In genomic region chr18:79394438-79395307, GRCh38 we compare ENCODE assay signal across 8 cellular contexts. TPM values are rescaled to one million over a fixed set of nuclear protein-coding genes. Genes with fewer than 3 reads are reported as not detected.
A peak's percentile ranks its signal among the peaks of the same experiment; 100 is the strongest.
DNase-seq lines count a peak whose midpoint lies in the region; ATAC-seq, FAIRE-seq and TF ChIP-seq lines count a peak whose summit lies in the region.

No MANE protein-coding gene starts in this region.

- peak overlapping the region; percentile 58; the same call in 1 of the 2 replicates for H3K9ac ChIP-seq in DND-41 (ENCODE audit: low read depth, low read length)

- H3K4me3 Mint-ChIP-seq in activated T-helper 1 cell treated with anti-CD3 and anti-CD28 coated beads, Interleukin-12 subunit alpha, Interleukin-12 subunit beta, Interleukin-2, Interleukin-4 antibody, amounts not matched to agents 30 ng/mL and 10 ng/mL and 1 ng/mL, durations not matched to agents 14 hours and 24 hours and 36 hours: peak overlapping the region; percentile 82

- TF ChIP-seq POLR2A in prostate gland (IDR thresholded peaks at IDR 0.05): no peak

- peak overlapping the region; percentile 88 for H3K4me2 ChIP-seq in DND-41 (ENCODE audit: insufficient read depth, low read length)

- H3K36me3 Mint-ChIP-seq in activated T-helper 1 cell treated with anti-CD3 and anti-CD28 coated beads, Interleukin-12 subunit alpha, Interleukin-12 subunit beta, Interleukin-2, Interleukin-4 antibody, amounts not matched to agents 30 ng/mL and 10 ng/mL and 1 ng/mL, durations not matched to agents 14 hours and 24 hours and 36 hours (ENCODE audit: low read depth): peaks cover 8% of the 10 kb centered on the region

- H3K79me2 ChIP-seq in DND-41 (ENCODE audit: insufficient read depth, low read length): no peaks in the 10 kb centered on the region

- TF ChIP-seq CTCF in DND-41 (IDR thresholded peaks at IDR 0.05; ENCODE audit: borderline replicate concordance, extremely low read depth, low read length, poor library complexity, severe bottlenecking) (no peak), foreskin keratinocyte (conservative IDR thresholded peaks at IDR 0.05) (no peak), prostate gland (IDR thresholded peaks at IDR 0.05) (no peak), D721Med (IDR thresholded peaks at IDR 0.05; ENCODE audit: insufficient read depth, missing control alignments) (no peak)

- no peak for ATAC-seq in DND-41 (ENCODE audit: insufficient read depth, low read depth)
- peak; percentile 3 for ATAC-seq in foreskin keratinocyte
- peak; percentile 44 for ATAC-seq in aorta (ENCODE audit: low FRiP score)

- peak overlapping the region; percentile 85 for H3K27ac Mint-ChIP-seq in activated T-helper 1 cell treated with anti-CD3 and anti-CD28 coated beads, Interleukin-12 subunit alpha, Interleukin-12 subunit beta, Interleukin-2, Interleukin-4 antibody, amounts not matched to agents 30 ng/mL and 10 ng/mL and 1 ng/mL, durations not matched to agents 14 hours and 24 hours and 36 hours

- H3K36me3 ChIP-seq in DND-41 (ENCODE audit: insufficient read depth, low read length): no peaks in the 10 kb centered on the region
- no peaks in the 10 kb centered on the region for H3K36me3 ChIP-seq in prostate gland
- no peaks in the 10 kb centered on the region for H3K36me3 ChIP-seq in aorta (ENCODE audit: control insufficient read depth in 1 of 2, insufficient read depth in 2 of 2, low read length in 1 of 2)

- no peak overlapping the region for H2AFZ ChIP-seq in DND-41 (ENCODE audit: low read depth, low read length)

- WGBS in prostate gland: 3% methylated on average over 40 of the region's 79 CpGs
- WGBS in aorta, 2 donors: 1% methylated on average over 69 to 79 of the region's 79 CpGs

- no peaks in the 10 kb centered on the region for H4K20me1 ChIP-seq in DND-41 (ENCODE audit: insufficient read depth, low read length)

- FAIRE-seq in D721Med (lab: Jason Lieb, UNC): no peak

- DNase-seq in DND-41: no peak
- peak; percentile 66 for DNase-seq in NCI-H1048 (lab: John Stamatoyannopoulos, UW)
- peak; percentile 25 for DNase-seq in activated T-helper 1 cell treated with anti-CD3 and anti-CD28 coated beads, Interleukin-12 subunit alpha, Interleukin-12 subunit beta, Interleukin-2, Interleukin-4 antibody, amounts not matched to agents 30 ng/mL and 10 ng/mL and 1 ng/mL, durations not matched to agents 14 hours and 24 hours and 36 hours (ENCODE audit: low spot score)
- DNase-seq in foreskin keratinocyte: peak in 1 of 2 donors; percentile 40
- DNase-seq in prostate gland (ENCODE audit: low spot score): no peak
- DNase-seq in aorta: peak; percentile 69 to 87
- DNase-seq in COLO829 (ENCODE audit: low spot score): no peak
- DNase-seq in D721Med (ENCODE audit: insufficient read length, low spot score): no peak

- no peaks in the 10 kb centered on the region for H3K9me3 Mint-ChIP-seq in activated T-helper 1 cell treated with anti-CD3 and anti-CD28 coated beads, Interleukin-12 subunit alpha, Interleukin-12 subunit beta, Interleukin-2, Interleukin-4 antibody, amounts not matched to agents 30 ng/mL and 10 ng/mL and 1 ng/mL, durations not matched to agents 14 hours and 24 hours and 36 hours

- H3K9me3 ChIP-seq in DND-41 (ENCODE audit: insufficient read depth, low read length, severe bottlenecking) (no peaks in the 10 kb centered on the region), prostate gland (no peaks in the 10 kb centered on the region), aorta (ENCODE audit: control insufficient read depth, low read length) (no peaks in the 10 kb centered on the region)

- H3K4me1 ChIP-seq in DND-41 (ENCODE audit: insufficient read depth, low read length): peaks cover 44% of the 10 kb centered on the region
- peaks cover 4% of the 10 kb centered on the region for H3K4me1 ChIP-seq in foreskin keratinocyte
- peaks cover 3% of the 10 kb centered on the region for H3K4me1 ChIP-seq in prostate gland (replicated peaks)
- H3K4me1 ChIP-seq in aorta (ENCODE audit: control insufficient read depth in 1 of 2, insufficient read depth in 2 of 2, low read length in 2 of 2): no peaks in the 10 kb centered on the region

- intact Hi-C loops in activated T-helper 1 cell treated with anti-CD3 and anti-CD28 coated beads, Interleukin-12 subunit alpha, Interleukin-12 subunit beta, Interleukin-2, Interleukin-4 antibody, amounts not matched to agents 30 ng/mL and 10 ng/mL and 1 ng/mL, durations not matched to agents 14 hours and 24 hours and 36 hours (cut with micrococcal nuclease): loop anchor here (1.0 to 10.0 kb wide), 9 partner anchors 12 to 640 kb away; partner anchors contain the start of genes ATP9B, CTDP1, RBFA and SLC66A2
- intact Hi-C loops in prostate gland (cut with DNase I): loop anchor here (5.0 kb wide), 1 partner anchor 133 kb away; no protein-coding TSS in a partner anchor
- intact Hi-C loops in aorta (cut with DNase I): loop anchor here (5.0 to 10.0 kb wide), 2 partner anchors 60 to 638 kb away; partner anchors contain the start of gene RBFA (in 1 of the 2)

- peaks cover 18% of the 10 kb centered on the region for H3K27me3 Mint-ChIP-seq in activated T-helper 1 cell treated with anti-CD3 and anti-CD28 coated beads, Interleukin-12 subunit alpha, Interleukin-12 subunit beta, Interleukin-2, Interleukin-4 antibody, amounts not matched to agents 30 ng/mL and 10 ng/mL and 1 ng/mL, durations not matched to agents 14 hours and 24 hours and 36 hours (ENCODE audit: insufficient read depth)

- no peak overlapping the region for H3K27ac ChIP-seq in DND-41 (ENCODE audit: low read length)
- peak overlapping the region; percentile 57 for H3K27ac ChIP-seq in foreskin keratinocyte
- peak overlapping the region; percentile 68 to 75 for H3K27ac ChIP-seq in prostate gland
- peak overlapping the region; percentile 97 for H3K27ac ChIP-seq in aorta (ENCODE audit: low read depth in 1 of 2, low read length in 2 of 2)

- H3K27me3 ChIP-seq in DND-41 (ENCODE audit: insufficient read depth, low read length, poor library complexity) (peaks cover 17% of the 10 kb centered on the region), foreskin keratinocyte (peaks cover 38% of the 10 kb centered on the region), prostate gland (replicated peaks; ENCODE audit: insufficient read depth) (no peaks in the 10 kb centered on the region), aorta (ENCODE audit: control insufficient read depth in 1 of 2, insufficient read depth in 2 of 2, low read length in 1 of 2) (no peaks in the 10 kb centered on the region)

- H3K4me3 ChIP-seq in DND-41 (ENCODE audit: low read depth in 1 of 2, low read length in 2 of 2) (peak overlapping the region; percentile 20 to 57; a peak in 3 of 4 replicates), prostate gland (peak overlapping the region; percentile 45 to 54), aorta (ENCODE audit: low read length in 2 of 2) (peak overlapping the region; percentile 34 to 81)

- peaks cover 24% of the 10 kb centered on the region for H3K4me1 Mint-ChIP-seq in activated T-helper 1 cell treated with anti-CD3 and anti-CD28 coated beads, Interleukin-12 subunit alpha, Interleukin-12 subunit beta, Interleukin-2, Interleukin-4 antibody, amounts not matched to agents 30 ng/mL and 10 ng/mL and 1 ng/mL, durations not matched to agents 14 hours and 24 hours and 36 hours (ENCODE audit: low read depth)

RNA-seq across cellular contexts. Expression of gene NFATC1, which starts 1.1 kb away (rescaled TPM):
- total RNA-seq in activated T-helper 1 cell treated with anti-CD3 and anti-CD28 coated beads, Interleukin-12 subunit alpha, Interleukin-12 subunit beta, Interleukin-2, Interleukin-4 antibody, amounts not matched to agents 30 ng/mL and 10 ng/mL and 1 ng/mL, durations not matched to agents 14 hours and 24 hours and 36 hours: 102 and 103 TPM in 2 replicates
- total RNA-seq in foreskin keratinocyte (4.4 and 7.3 TPM in 2 replicates), prostate gland (10 to 100 TPM; 16.8 to 24.6 TPM), aorta (10 to 100 TPM; 37.2 to 39.2 TPM)
- polyA plus RNA-seq in foreskin keratinocyte (4.3 and 6.8 TPM in 2 replicates), aorta (1 to 10 TPM; 2.0 to 7.2 TPM)

Comparison
In these comparisons a context has a peak if more than half of its experiments do, and no peak if none do; other contexts are left out.
1. DNase-seq: peak in NCI-H1048 (single experiment), activated T-helper 1 cell treated with anti-CD3 and anti-CD28 coated beads, Interleukin-12 subunit alpha, Interleukin-12 subunit beta, Interleukin-2, Interleukin-4 antibody, amounts not matched to agents 30 ng/mL and 10 ng/mL and 1 ng/mL, durations not matched to agents 14 hours and 24 hours and 36 hours (single experiment) and aorta (2 of 2); none in DND-41 (single experiment), prostate gland (single experiment), COLO829 (single experiment) and D721Med (single experiment).
2. Peak in every context shown above with its lines, with median percentiles within 50 percentile points of each other: H3K4me3 ChIP-seq.